Comparison of ENCODE assay signal across 12 cellular contexts in the genomic region with DNA sequence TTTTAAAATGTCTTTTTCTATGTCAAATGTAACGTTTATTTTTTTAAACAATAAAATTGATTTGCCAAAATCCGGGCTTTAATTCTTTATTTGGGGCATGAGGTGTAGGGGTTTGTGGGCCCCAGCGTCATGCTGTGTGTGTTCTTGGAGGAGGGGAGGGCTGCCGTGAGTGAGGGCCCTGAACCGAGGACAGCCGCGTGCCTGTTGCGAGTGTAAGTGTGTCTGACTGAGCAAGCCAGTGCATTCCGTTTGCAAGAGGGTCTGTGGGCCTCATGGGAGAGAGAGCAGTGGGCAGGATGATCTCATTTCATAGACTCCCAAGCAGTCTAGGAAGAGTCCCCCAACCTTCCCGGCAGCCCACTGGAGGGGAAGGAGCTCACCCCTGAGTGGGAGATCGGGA. TPM values are rescaled to one million over a fixed set of nuclear protein-coding genes. Genes with fewer than 3 reads are reported as not detected.
A peak's percentile ranks its signal among the peaks of the same experiment; 100 is the strongest.
DNase-seq lines count a peak whose midpoint lies in the region; ATAC-seq and TF ChIP-seq lines count a peak whose summit lies in the region.
"Had no signal": no experiment of that assay in that cellular context is flagged by ENCODE, and none has a peak within 500 bp of the region (broad histone marks: within the 10 kb centered on the region; RNA-seq: fewer than 3 reads in every experiment).

No MANE protein-coding gene starts in this region.

- WGBS in thyroid gland, 2 donors = 57 to 66% methylated on average over 11 of the region's 11 CpGs

- H3K9me3 Mint-ChIP-seq in chondrocyte (ENCODE audit: low read depth) (no peaks in the 10 kb centered on the region), nephron (no peaks in the 10 kb centered on the region), HFFc6 (no peaks in the 10 kb centered on the region)

- H3K4me3 Mint-ChIP-seq in chondrocyte (ENCODE audit: unreplicated experiment) (no peak overlapping the region), nephron (no peak overlapping the region), HFFc6 (no peak overlapping the region)

- peak overlapping the region; percentile 59 for H3K27ac Mint-ChIP-seq in chondrocyte (ENCODE audit: unreplicated experiment)
- H3K27ac Mint-ChIP-seq in nephron = peak overlapping the region; percentile 61 to 80 (median 76)
- H3K27ac Mint-ChIP-seq in HFFc6 = no peak overlapping the region

- no peak overlapping the region for H3K27ac ChIP-seq in thyroid gland
- H3K27ac ChIP-seq: SJSA1 had no signal

- no peak for ATAC-seq in Right ventricle myocardium superior (ENCODE audit: poor library complexity)
- ATAC-seq in GM19351 (IDR thresholded peaks at IDR 0.05; ENCODE audit: unreplicated experiment) = no peak

- no peak overlapping the region for H3K4me3 ChIP-seq in thyroid gland (replicated peaks in 1 of 3)
- H3K4me3 ChIP-seq: SJSA1 had no signal

- intact Hi-C loops in Right ventricle myocardium superior (cut with DNase I) = no loop called here
- intact Hi-C loops in cardiac septum (cut with DNase I) = no loop called here
- intact Hi-C loops in thyroid gland (cut with DNase I) = no loop called here

- no peaks in the 10 kb centered on the region for H3K27me3 Mint-ChIP-seq in chondrocyte (ENCODE audit: low read depth)
- peaks cover 7% of the 10 kb centered on the region for H3K27me3 Mint-ChIP-seq in nephron (ENCODE audit: low read depth)
- H3K27me3 Mint-ChIP-seq in HFFc6 (ENCODE audit: insufficient read depth) = no peaks in the 10 kb centered on the region; the same call in 1 of the 2 replicates

- peaks cover 0 to 3% of the 10 kb centered on the region in 2 donors for H3K36me3 ChIP-seq in thyroid gland
- H3K36me3 ChIP-seq: SJSA1 had no signal

- TF ChIP-seq POLR2A in thyroid gland (IDR thresholded peaks at IDR 0.05) = no peak

- DNase-seq in Right ventricle myocardium superior (peak; percentile 24), cardiac septum (ENCODE audit: low spot score) (no peak), chondrocyte (ENCODE audit: low spot score) (no peak), thyroid gland (peak; percentile 58 to 60), HFFc6 (no peak), HK-2 (ENCODE audit: unreplicated experiment) (no peak)
- DNase-seq: C1 segment of cervical spinal cord, GF-D8, NCI-H446 treated with DMSO at 0.1 percent for 48 hours had no signal

- peaks cover 10 to 12% of the 10 kb centered on the region in 2 donors for H3K4me1 ChIP-seq in thyroid gland

- no peaks in the 10 kb centered on the region for H3K27me3 ChIP-seq in thyroid gland
- H3K27me3 ChIP-seq: SJSA1 had no signal

- peaks cover 2% of the 10 kb centered on the region for H3K36me3 Mint-ChIP-seq in chondrocyte (ENCODE audit: low read depth)
- no peaks in the 10 kb centered on the region for H3K36me3 Mint-ChIP-seq in nephron (ENCODE audit: low read depth)
- no peaks in the 10 kb centered on the region; the same call in 1 of the 2 replicates for H3K36me3 Mint-ChIP-seq in HFFc6 (ENCODE audit: low read depth)

- H3K4me1 Mint-ChIP-seq in chondrocyte (ENCODE audit: low read depth) (peaks cover 56% of the 10 kb centered on the region), nephron (peaks cover 45% of the 10 kb centered on the region), HFFc6 (ENCODE audit: low read depth) (peaks cover 33% of the 10 kb centered on the region)

- H3K9me3 ChIP-seq in thyroid gland = no peaks in the 10 kb centered on the region
- H3K9me3 ChIP-seq: SJSA1 had no signal

- TF ChIP-seq CTCF in chondrocyte (IDR thresholded peaks at IDR 0.05) (no peak), nephron (IDR thresholded peaks at IDR 0.05; ENCODE audit: unreplicated experiment in 3 of 3) (no peak), thyroid gland (IDR thresholded peaks at IDR 0.05) (no peak), HFFc6 (IDR thresholded peaks at IDR 0.05) (no peak)

RNA-seq across cellular contexts. Expression of a gene that starts 21.4 kb away (rescaled TPM):
- total RNA-seq in Right ventricle myocardium superior (13.0 TPM), cardiac septum (12.9 TPM), chondrocyte (164 to 184 TPM (median 173 TPM) in 3 replicates), thyroid gland (10 to 100 TPM; 30.5 to 65.0 (median 36.2) TPM)
- total RNA-seq in HFFc6 (2021; fragmentation: NEBNext Ultra II Directional; extraction: Animal tissue kit (Norgen Biotek cat#: 25700)) = 10 to 100 TPM in 1 of 6 experiments, 1 to 10 TPM in 5; 5.9 to 10.4 (median 8.6) TPM

RNA-seq across cellular contexts. Expression of a gene that starts 36.7 kb away (rescaled TPM):
- total RNA-seq in Right ventricle myocardium superior (20.9 TPM), cardiac septum (28.9 TPM), chondrocyte (37.0 to 41.4 TPM (median 38.9 TPM) in 3 replicates), thyroid gland (10 to 100 TPM; 36.3 to 64.2 (median 43.6) TPM)
- 10 to 100 TPM; 14.6 to 19.6 (median 16.1) TPM for total RNA-seq in HFFc6 (2021; fragmentation: NEBNext Ultra II Directional; extraction: Animal tissue kit (Norgen Biotek cat#: 25700))

Comparison
In these comparisons a context has a peak if more than half of its experiments do, and no peak if none do; other contexts are left out.
1. DNase-seq: peak in Right ventricle myocardium superior (single experiment) and thyroid gland (2 of 2); none in cardiac septum (single experiment), chondrocyte (single experiment), HFFc6 (single experiment) and HK-2 (single experiment).